Comparison of ENCODE assay signal across 24 cellular contexts in the genomic region with DNA sequence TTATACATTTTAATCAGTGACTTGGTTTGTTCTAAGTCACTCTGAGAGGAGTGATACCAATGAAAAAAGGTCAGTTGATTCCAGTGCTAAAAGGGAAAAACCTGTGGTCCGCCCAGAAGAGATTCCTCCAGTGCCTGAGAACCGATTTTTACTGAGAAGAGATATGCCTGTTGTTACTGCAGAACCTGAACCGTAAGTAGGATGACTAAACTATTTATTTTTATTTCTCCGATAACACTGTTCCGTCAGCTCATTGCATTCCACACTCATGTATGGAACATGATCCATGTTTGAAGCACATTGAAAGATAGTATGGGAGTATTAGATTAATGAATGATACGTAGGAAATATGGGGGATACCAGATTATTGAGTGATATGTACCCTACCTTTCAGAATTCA. TPM values are rescaled to one million over a fixed set of nuclear protein-coding genes. Genes with fewer than 3 reads are reported as not detected.
DNase-seq lines count a peak whose midpoint lies in the region; ATAC-seq and TF ChIP-seq lines count a peak whose summit lies in the region.
"Had no signal": no experiment of that assay in that cellular context is flagged by ENCODE, and none has a peak within 500 bp of the region (broad histone marks: within the 10 kb centered on the region; RNA-seq: fewer than 3 reads in every experiment).

No MANE protein-coding gene starts in this region.

- POLR2A ChIA-PET in activated CD4-positive, alpha-beta T cell treated with anti-CD3 and anti-CD28 coated beads for 36 hours (lab: Charles Lee): no interaction called here
- POLR2A ChIA-PET in WTC11 (lab: Charles Lee): no interaction called here

- intact Hi-C loops in activated CD4-positive, alpha-beta T cell treated with anti-CD3 and anti-CD28 coated beads for 36 hours (cut with DNase I, micrococcal nuclease): no loop called here
- intact Hi-C loops in left ventricle myocardium inferior (cut with micrococcal nuclease): no loop called here

- CTCF ChIA-PET in activated CD4-positive, alpha-beta T cell treated with anti-CD3 and anti-CD28 coated beads for 36 hours (lab: Charles Lee): interaction anchor here (0.7 kb wide), 1 partner anchor 20 kb away, joined by 3 read pairs; no protein-coding TSS in a partner anchor
- CTCF ChIA-PET in WTC11 (lab: Charles Lee): no interaction called here

- H3K9me3 ChIP-seq in left ventricle myocardium inferior (replicated peaks) (no peaks in the 10 kb centered on the region), right atrium auricular region (no peaks in the 10 kb centered on the region)

- no peak overlapping the region for H3K4me3 Mint-ChIP-seq in activated CD4-positive, alpha-beta T cell treated with anti-CD3 and anti-CD28 coated beads for 36 hours
- no peak overlapping the region for H3K4me3 Mint-ChIP-seq in WTC11
- H3K4me3 Mint-ChIP-seq in progenitor cell of endocrine pancreas (ENCODE audit: low read depth): no peak overlapping the region

- H3K36me3 ChIP-seq in left ventricle myocardium inferior: peaks cover 95% of the 10 kb centered on the region
- peaks cover 82% of the 10 kb centered on the region for H3K36me3 ChIP-seq in right atrium auricular region

- peaks cover 19% of the 10 kb centered on the region for H3K4me1 Mint-ChIP-seq in activated CD4-positive, alpha-beta T cell treated with anti-CD3 and anti-CD28 coated beads for 36 hours
- peaks cover 26% of the 10 kb centered on the region for H3K4me1 Mint-ChIP-seq in WTC11
- H3K4me1 Mint-ChIP-seq in progenitor cell of endocrine pancreas (ENCODE audit: low read depth): no peaks in the 10 kb centered on the region

- H3K27ac ChIP-seq in left ventricle myocardium inferior (replicated peaks) (peak overlapping the region; percentile 50), right atrium auricular region (no peak overlapping the region)
- H3K27ac ChIP-seq: 22Rv1, C4-2B, KMS-11 had no signal

- peaks cover 44% of the 10 kb centered on the region for H3K36me3 Mint-ChIP-seq in activated CD4-positive, alpha-beta T cell treated with anti-CD3 and anti-CD28 coated beads for 36 hours (ENCODE audit: low read depth)
- H3K36me3 Mint-ChIP-seq in WTC11 (peaks cover 50% of the 10 kb centered on the region), progenitor cell of endocrine pancreas (ENCODE audit: insufficient read depth) (peaks cover 17% of the 10 kb centered on the region)

- H3K4me3 ChIP-seq in left ventricle myocardium inferior: no peak overlapping the region
- no peak overlapping the region for H3K4me3 ChIP-seq in right atrium auricular region

- DNase-seq in activated CD4-positive, alpha-beta T cell treated with anti-CD3 and anti-CD28 coated beads for 36 hours: no peak
- no peak for DNase-seq in activated CD4-positive, alpha-beta T cell treated with anti-CD3 and anti-CD28 coated beads for 4 hours
- DNase-seq in left ventricle myocardium inferior: no peak
- DNase-seq in right atrium auricular region (ENCODE audit: low spot score): no peak
- no peak for DNase-seq in WTC11 (ENCODE audit: low spot score)
- no peak for DNase-seq in progenitor cell of endocrine pancreas (ENCODE audit: low spot score, unreplicated experiment)
- DNase-seq in NCI-H1092 treated with DMSO at 0.1 percent for 48 hours (lab: John Stamatoyannopoulos, UW): no peak
- DNase-seq: AML-193, COR-L47, H7, MV-4-11, NCI-H1417, NCI-H187, NCI-H2107, NCI-H2227 treated with DMSO at 0.1 percent for 48 hours, NCI-H524, NCI-H82, SIG-M5 had no signal

- H3K27ac Mint-ChIP-seq in activated CD4-positive, alpha-beta T cell treated with anti-CD3 and anti-CD28 coated beads for 36 hours: peak overlapping the region; percentile 35
- H3K27ac Mint-ChIP-seq in WTC11 (peak overlapping the region; percentile 4; the same call in 1 of the 2 replicates), progenitor cell of endocrine pancreas (peak overlapping the region; percentile 11)

- no peaks in the 10 kb centered on the region for H3K27me3 ChIP-seq in left ventricle myocardium inferior (ENCODE audit: low read depth)
- H3K27me3 ChIP-seq in right atrium auricular region: no peaks in the 10 kb centered on the region

- peaks cover 22% of the 10 kb centered on the region for H3K4me1 ChIP-seq in left ventricle myocardium inferior
- peaks cover 0 to under 1% of the 10 kb centered on the region in 2 donors for H3K4me1 ChIP-seq in right atrium auricular region

- H3K27me3 Mint-ChIP-seq in activated CD4-positive, alpha-beta T cell treated with anti-CD3 and anti-CD28 coated beads for 36 hours: no peaks in the 10 kb centered on the region
- H3K27me3 Mint-ChIP-seq in WTC11 (ENCODE audit: low read depth): no peaks in the 10 kb centered on the region
- no peaks in the 10 kb centered on the region for H3K27me3 Mint-ChIP-seq in progenitor cell of endocrine pancreas

- TF ChIP-seq CTCF in left ventricle myocardium inferior (IDR thresholded peaks at IDR 0.05; ENCODE audit: borderline replicate concordance): no peak
- TF ChIP-seq CTCF in right atrium auricular region (IDR thresholded peaks at IDR 0.05): no peak
- no peak for TF ChIP-seq CTCF in WTC11 (IDR thresholded peaks at IDR 0.05)
- no peak for TF ChIP-seq CTCF in progenitor cell of endocrine pancreas (IDR thresholded peaks at IDR 0.05; ENCODE audit: unreplicated experiment)

- H3K9me3 Mint-ChIP-seq in activated CD4-positive, alpha-beta T cell treated with anti-CD3 and anti-CD28 coated beads for 36 hours (ENCODE audit: low read depth): no peaks in the 10 kb centered on the region
- no peaks in the 10 kb centered on the region for H3K9me3 Mint-ChIP-seq in WTC11
- H3K9me3 Mint-ChIP-seq in progenitor cell of endocrine pancreas (ENCODE audit: low read depth): no peaks in the 10 kb centered on the region

- ATAC-seq in activated CD4-positive, alpha-beta T cell treated with anti-CD3 and anti-CD28 coated beads for 36 hours: no peak
- no peak for ATAC-seq in WTC11
- ATAC-seq in HG03442 (IDR thresholded peaks at IDR 0.05; ENCODE audit: unreplicated experiment): no peak
- ATAC-seq: HepG2 had no signal

TF ChIP-seq in WTC11, 78 proteins besides CTCF, POLR2A, EP300 and RAD21 (continues in another document):
- TF ChIP-seq ETV6 (CRISPR knock-in tag; IDR thresholded peaks at IDR 0.05): no peak
- TF ChIP-seq, protein P1, sequence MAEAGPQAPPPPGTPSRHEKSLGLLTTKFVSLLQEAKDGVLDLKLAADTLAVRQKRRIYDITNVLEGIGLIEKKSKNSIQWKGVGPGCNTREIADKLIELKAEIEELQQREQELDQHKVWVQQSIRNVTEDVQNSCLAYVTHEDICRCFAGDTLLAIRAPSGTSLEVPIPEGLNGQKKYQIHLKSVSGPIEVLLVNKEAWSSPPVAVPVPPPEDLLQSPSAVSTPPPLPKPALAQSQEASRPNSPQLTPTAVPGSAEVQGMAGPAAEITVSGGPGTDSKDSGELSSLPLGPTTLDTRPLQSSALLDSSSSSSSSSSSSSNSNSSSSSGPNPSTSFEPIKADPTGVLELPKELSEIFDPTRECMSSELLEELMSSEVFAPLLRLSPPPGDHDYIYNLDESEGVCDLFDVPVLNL (CRISPR knock-in tag; IDR thresholded peaks at IDR 0.05; ENCODE audit: borderline replicate concordance, low read depth): no peak
- TF ChIP-seq ZNF671 (CRISPR knock-in tag; IDR thresholded peaks at IDR 0.05): no peak
- TF ChIP-seq TEAD1 (CRISPR knock-in tag; IDR thresholded peaks at IDR 0.05): no peak
- TF ChIP-seq, protein P2, sequence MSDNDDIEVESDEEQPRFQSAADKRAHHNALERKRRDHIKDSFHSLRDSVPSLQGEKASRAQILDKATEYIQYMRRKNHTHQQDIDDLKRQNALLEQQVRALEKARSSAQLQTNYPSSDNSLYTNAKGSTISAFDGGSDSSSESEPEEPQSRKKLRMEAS (CRISPR knock-in tag; IDR thresholded peaks at IDR 0.05): no peak
- TF ChIP-seq, protein P3, sequence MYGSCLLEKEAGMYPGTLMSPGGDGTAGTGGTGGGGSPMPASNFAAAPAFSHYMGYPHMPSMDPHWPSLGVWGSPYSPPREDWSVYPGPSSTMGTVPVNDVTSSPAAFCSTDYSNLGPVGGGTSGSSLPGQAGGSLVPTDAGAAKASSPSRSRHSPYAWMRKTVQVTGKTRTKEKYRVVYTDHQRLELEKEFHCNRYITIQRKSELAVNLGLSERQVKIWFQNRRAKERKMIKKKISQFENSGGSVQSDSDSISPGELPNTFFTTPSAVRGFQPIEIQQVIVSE (CRISPR knock-in tag; IDR thresholded peaks at IDR 0.05; ENCODE audit: borderline replicate concordance): no peak
- TF ChIP-seq CREM (CRISPR knock-in tag; IDR thresholded peaks at IDR 0.05): no peak
- no peak for TF ChIP-seq SP1 (CRISPR knock-in tag; conservative IDR thresholded peaks at IDR 0.05)
- no peak for TF ChIP-seq EMX1 (CRISPR knock-in tag; IDR thresholded peaks at IDR 0.05)
- TF ChIP-seq IRF2 (CRISPR knock-in tag; IDR thresholded peaks at IDR 0.05; ENCODE audit: borderline replicate concordance, low read depth): no peak
- TF ChIP-seq GTF2I (CRISPR knock-in tag; conservative IDR thresholded peaks at IDR 0.05): no peak

RNA-seq across cellular contexts. Expression of a gene that starts 20.0 kb away (rescaled TPM):
- under 1 TPM; 0.60 to 0.62 TPM for total RNA-seq in activated CD4-positive, alpha-beta T cell treated with anti-CD3 and anti-CD28 coated beads for 36 hours
- total RNA-seq in left ventricle myocardium inferior: 118 TPM
- total RNA-seq in right atrium auricular region: 100 to 1,000 TPM in 1 of 2 donors, 10 to 100 TPM in 1; 92.4 to 129 TPM
- total RNA-seq in WTC11 (2021): 5.2 to 5.9 TPM (median 5.6 TPM) in 3 replicates
- total RNA-seq in progenitor cell of endocrine pancreas: 9.1 and 9.7 TPM in 2 replicates

RNA-seq across cellular contexts. Expression of a gene that starts 33.1 kb away (rescaled TPM):
- 10 to 100 TPM; 50.8 to 59.2 TPM for total RNA-seq in activated CD4-positive, alpha-beta T cell treated with anti-CD3 and anti-CD28 coated beads for 36 hours
- total RNA-seq in left ventricle myocardium inferior (20.0 TPM), right atrium auricular region (10 to 100 TPM; 14.1 to 20.4 TPM), WTC11 (2021) (76.4 to 89.3 TPM (median 82.3 TPM) in 3 replicates), progenitor cell of endocrine pancreas (142 and 155 TPM in 2 replicates)

RNA-seq across cellular contexts. Expression of a gene that starts 42.9 kb away (rescaled TPM):
- total RNA-seq in activated CD4-positive, alpha-beta T cell treated with anti-CD3 and anti-CD28 coated beads for 36 hours: 10 to 100 TPM; 42.0 to 54.5 TPM
- 12.2 TPM for total RNA-seq in left ventricle myocardium inferior
- total RNA-seq in right atrium auricular region: 10 to 100 TPM in 1 of 2 donors, 1 to 10 TPM in 1; 8.4 to 13.9 TPM
- total RNA-seq in WTC11 (2021): 52.9 to 65.0 TPM (median 62.6 TPM) in 3 replicates
- 39.5 and 43.9 TPM in 2 replicates for total RNA-seq in progenitor cell of endocrine pancreas

RNA-seq across cellular contexts. Expression of a gene that starts 51.8 kb away (rescaled TPM):
- 10 to 100 TPM; 34.2 to 42.5 TPM for total RNA-seq in activated CD4-positive, alpha-beta T cell treated with anti-CD3 and anti-CD28 coated beads for 36 hours
- total RNA-seq in left ventricle myocardium inferior (23.0 TPM), right atrium auricular region (10 to 100 TPM; 32.3 to 36.2 TPM), WTC11 (2021) (35.2 to 37.0 TPM (median 37.0 TPM) in 3 replicates), progenitor cell of endocrine pancreas (36.9 and 40.2 TPM in 2 replicates)

RNA-seq across cellular contexts. Expression of a gene that starts 51.8 kb away (rescaled TPM):
- not detected for total RNA-seq in activated CD4-positive, alpha-beta T cell treated with anti-CD3 and anti-CD28 coated beads for 36 hours
- total RNA-seq in left ventricle myocardium inferior: 0.22 TPM
- total RNA-seq in right atrium auricular region: under 1 TPM; 0.15 to 0.63 TPM
- total RNA-seq in WTC11 (2021): not detected in 3 replicates
- total RNA-seq in progenitor cell of endocrine pancreas: not detected in 2 replicates
- total RNA-seq: H7, HepG2, RPMI7951 had no signal
